In genomic region chr12:22938323-22938722, GRCh38 we compare ENCODE assay signal across 26 cellular contexts.
"Had no signal": no experiment of that assay in that cellular context is flagged by ENCODE, and none has a peak within 500 bp of the region (broad histone marks: within the 10 kb centered on the region; RNA-seq: fewer than 3 reads in every experiment).

No MANE protein-coding gene starts in this region.

- H3K27me3 Mint-ChIP-seq: IgD-negative memory B cell had no signal

- H3K27ac Mint-ChIP-seq: IgD-negative memory B cell had no signal

- H3K36me3 Mint-ChIP-seq: IgD-negative memory B cell had no signal

- H3K4me3 ChIP-seq: K562 had no signal

- ATAC-seq: K562, Panc1, PC-3 had no signal

- H3K9me3 ChIP-seq: SK-N-SH had no signal

- H3K4me3 Mint-ChIP-seq: IgD-negative memory B cell had no signal

- H3K4me2 ChIP-seq: KMS-11, SK-N-SH had no signal

- DNase-seq: Kasumi-1; MV-4-11; NCI-H1048; NCI-H1105; NCI-H1417; NCI-H146; NCI-H1694 treated with DMSO at 0.1 percent for 48 hours; NCI-H1930; NCI-H2081; NCI-H2107; NCI-H2171; NCI-H226; NCI-H446; NCI-H510A; NCI-H524 treated with DMSO at 0.1 percent for 48 hours; NCI-H69; NCI-H774; NK-92 treated with Interleukin-12 subunit alpha and Interleukin-12 subunit beta, amount 100 ng/mL, for 24 hours; PC-3; SHP77; SK-N-SH had no signal

- H3K9ac ChIP-seq: KMS-11, SK-N-SH had no signal

- H3K27ac ChIP-seq: KMS-11, RWPE1 had no signal

- H3K4me1 Mint-ChIP-seq: IgD-negative memory B cell had no signal
